In the genomic region with DNA sequence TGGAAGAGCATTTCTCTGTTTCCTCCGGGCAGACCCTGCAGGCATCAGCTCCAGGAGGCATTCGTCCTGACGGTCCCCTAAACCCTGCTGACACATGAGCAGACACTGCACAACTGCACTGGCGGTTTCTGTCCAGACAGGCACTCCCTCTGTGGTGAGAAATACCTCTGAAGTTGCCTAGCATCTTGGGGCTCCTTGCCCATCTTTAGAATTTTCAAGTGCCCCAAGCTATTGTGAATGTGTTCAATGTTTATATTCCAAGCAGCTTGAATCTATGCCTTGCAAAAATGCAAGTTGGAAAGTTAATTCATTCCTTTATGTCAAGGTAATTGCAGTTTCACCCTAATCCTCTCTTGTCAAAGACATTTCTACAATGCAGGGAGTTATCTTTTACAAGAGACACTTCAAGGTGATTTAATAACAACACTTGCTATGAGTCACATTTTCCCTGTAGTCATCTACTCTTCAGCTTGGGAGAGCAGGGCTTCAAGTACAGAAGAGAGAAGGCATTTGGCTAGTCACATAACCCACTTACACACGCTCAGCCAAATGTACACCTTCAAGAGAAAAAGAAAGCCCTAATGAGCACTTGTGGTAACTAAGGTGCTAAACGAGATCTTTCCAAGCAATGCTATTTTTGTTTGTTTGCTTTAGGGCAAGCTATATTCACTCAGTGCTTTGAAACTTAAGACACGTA, we compare ENCODE assay signal across 7 cellular contexts.
DNase-seq lines count a peak whose midpoint lies in the region; ATAC-seq lines count a peak whose summit lies in the region.

No MANE protein-coding gene starts in this region.

- H3K4me1 ChIP-seq in rectal smooth muscle tissue (ENCODE audit: control insufficient read depth, insufficient read depth, low read length) = peaks cover 25% of the 10 kb centered on the region

- ATAC-seq in HG03520 (IDR thresholded peaks at IDR 0.05; ENCODE audit: unreplicated experiment) (no peak), HG02642 (IDR thresholded peaks at IDR 0.05; ENCODE audit: poor library complexity, unreplicated experiment) (no peak)

- no peak overlapping the region for H3K9ac ChIP-seq in rectal smooth muscle tissue (ENCODE audit: low read length)

- H3K36me3 ChIP-seq in rectal smooth muscle tissue (ENCODE audit: control insufficient read depth, insufficient read depth, low read length) = no peaks in the 10 kb centered on the region

- H3K27ac ChIP-seq in caudate nucleus (ENCODE audit: low read depth, low read length) (peak overlapping the region; percentile 2), rectal smooth muscle tissue (ENCODE audit: low read depth, low read length) (peak overlapping the region; percentile 73)

- no peaks in the 10 kb centered on the region for H3K27me3 ChIP-seq in rectal smooth muscle tissue (ENCODE audit: control insufficient read depth, insufficient read depth, low read length)

- DNase-seq in H4 (ENCODE audit: low spot score) (peak; percentile 77), NCI-H2196 treated with DMSO at 0.1 percent for 48 hours (lab: John Stamatoyannopoulos, UW; ENCODE audit: unreplicated experiment) (peak; percentile 57), caudate nucleus (lab: John Stamatoyannopoulos, UW) (peak in 2 of 61 donors; percentile 38 to 60), NOMO-1 (lab: John Stamatoyannopoulos, UW; ENCODE audit: unreplicated experiment in 2 of 2) (no peak)

- H3K4me3 ChIP-seq in rectal smooth muscle tissue (ENCODE audit: low read length) = no peak overlapping the region

Comparison
In these comparisons a context has a peak if more than half of its experiments do, and no peak if none do; other contexts are left out.
1. DNase-seq: peak in H4 (single experiment) and NCI-H2196 treated with DMSO at 0.1 percent for 48 hours (single experiment); none in NOMO-1 (0 of 2).